8 cellular contexts compared by ENCODE assay signal in genomic region chr1:2205191-2205952, GRCh38. TPM values are rescaled to one million over a fixed set of nuclear protein-coding genes. Genes with fewer than 3 reads are reported as not detected.
DNase-seq lines count a peak whose midpoint lies in the region; ATAC-seq and TF ChIP-seq lines count a peak whose summit lies in the region.

No MANE protein-coding gene starts in this region.

- H3K36me3 ChIP-seq in A673 (ENCODE audit: insufficient read depth, low read length, poor library complexity, severe bottlenecking): no peaks in the 10 kb centered on the region
- H3K36me3 ChIP-seq in muscle layer of colon (ENCODE audit: insufficient read depth, low read length): no peaks in the 10 kb centered on the region

- H3K27me3 ChIP-seq in A673 (replicated peaks; ENCODE audit: insufficient read depth, low read depth, low read length, poor library complexity) (no peaks in the 10 kb centered on the region), muscle layer of colon (ENCODE audit: control insufficient read depth in 1 of 2, insufficient read depth in 2 of 2, low read length in 2 of 2) (no peaks in the 10 kb centered on the region)

- TF ChIP-seq POLR2A in erythroblast (IDR thresholded peaks at IDR 0.05; ENCODE audit: low read length): peak; percentile 18

- peak; percentile 35 for ATAC-seq in GM18858 (IDR thresholded peaks at IDR 0.05; ENCODE audit: unreplicated experiment)
- ATAC-seq in HG03135 (IDR thresholded peaks at IDR 0.05; ENCODE audit: unreplicated experiment): peak; percentile 69
- ATAC-seq in stimulated activated effector memory CD8-positive, alpha-beta T cell treated with anti-CD3 and anti-CD28 coated beads, Interleukin-12 subunit alpha, Interleukin-12 subunit beta, amount 100 ng/mL, for 72 hours: peak; percentile 80

- DNase-seq in A673 (ENCODE audit: low spot score): peak; percentile 93
- peak; percentile 68 for DNase-seq in NCI-H82 treated with DMSO at 0.1 percent for 48 hours (lab: John Stamatoyannopoulos, UW; ENCODE audit: unreplicated experiment)
- peak; percentile 85 for DNase-seq in activated T-cell treated with anti-CD3 and anti-CD28 coated beads for 24 hours (ENCODE audit: low read depth)
- peak; percentile 93 to 95 for DNase-seq in erythroblast (lab: John Stamatoyannopoulos, UW)
- DNase-seq in stimulated activated effector memory CD8-positive, alpha-beta T cell treated with anti-CD3 and anti-CD28 coated beads, Interleukin-12 subunit alpha, Interleukin-12 subunit beta, amount 100 ng/mL, for 72 hours (ENCODE audit: low spot score in 2 of 2): peak; percentile 88 to 96

- H3K9ac ChIP-seq in muscle layer of colon (ENCODE audit: low read length): no peak overlapping the region

- BruUV-seq in A673 (replicated peaks; lab: Mats Ljungman, UMichigan): no TSS peak

- H3K27ac Mint-ChIP-seq in stimulated activated effector memory CD8-positive, alpha-beta T cell treated with anti-CD3 and anti-CD28 coated beads, Interleukin-12 subunit alpha, Interleukin-12 subunit beta, amount 100 ng/mL, for 72 hours: no peak overlapping the region

- no peaks in the 10 kb centered on the region for H3K36me3 Mint-ChIP-seq in stimulated activated effector memory CD8-positive, alpha-beta T cell treated with anti-CD3 and anti-CD28 coated beads, Interleukin-12 subunit alpha, Interleukin-12 subunit beta, amount 100 ng/mL, for 72 hours

- TF ChIP-seq CTCF in A673 (conservative IDR thresholded peaks at IDR 0.05; ENCODE audit: low read depth, low read length): 0 out of 2 replicates have a peak, but pooled peaks have one; percentile 12

- no peaks in the 10 kb centered on the region for H3K9me3 Mint-ChIP-seq in stimulated activated effector memory CD8-positive, alpha-beta T cell treated with anti-CD3 and anti-CD28 coated beads, Interleukin-12 subunit alpha, Interleukin-12 subunit beta, amount 100 ng/mL, for 72 hours

- intact Hi-C loops in A673 (cut with micrococcal nuclease; ENCODE audit: unreplicated experiment): no loop called here

- POLR2A ChIA-PET in A673 (lab: Charles Lee; ENCODE audit: low non-redundant PET): interaction anchor here (1.5 kb wide), 1 partner anchor 10 kb away, joined by 13 read pairs; the partner anchor contains the start of gene FAAP20

- H3K4me3 Mint-ChIP-seq in stimulated activated effector memory CD8-positive, alpha-beta T cell treated with anti-CD3 and anti-CD28 coated beads, Interleukin-12 subunit alpha, Interleukin-12 subunit beta, amount 100 ng/mL, for 72 hours: peak overlapping the region; percentile 55

- CTCF ChIA-PET in A673 (lab: Charles Lee): interaction anchor here (0.6 to 0.9 kb wide), 2 partner anchors 11 to 176 kb away, joined by 3 to 7 read pairs; partner anchors contain the start of gene FAAP20

- H3K4me1 Mint-ChIP-seq in stimulated activated effector memory CD8-positive, alpha-beta T cell treated with anti-CD3 and anti-CD28 coated beads, Interleukin-12 subunit alpha, Interleukin-12 subunit beta, amount 100 ng/mL, for 72 hours: no peaks in the 10 kb centered on the region

- H3K27ac ChIP-seq in A673 (ENCODE audit: low read depth, low read length, poor library complexity, severe bottlenecking): peak overlapping the region; percentile 83
- peak overlapping the region; percentile 86 for H3K27ac ChIP-seq in muscle layer of colon (ENCODE audit: low read depth, low read length)

- H3K9me3 ChIP-seq in A673 (ENCODE audit: low read depth, low read length, poor library complexity, severe bottlenecking) (no peaks in the 10 kb centered on the region), muscle layer of colon (ENCODE audit: low read length) (no peaks in the 10 kb centered on the region)

- H3K4me3 ChIP-seq in A673 (ENCODE audit: low read depth, low read length, poor library complexity, severe bottlenecking) (peak overlapping the region; percentile 55), muscle layer of colon (ENCODE audit: low read depth in 1 of 2, low read length in 2 of 2) (peak overlapping the region; percentile 14 to 42)

- H3K4me1 ChIP-seq in A673 (ENCODE audit: insufficient read depth, low read length, poor library complexity, severe bottlenecking) (peaks cover 19% of the 10 kb centered on the region), muscle layer of colon (ENCODE audit: insufficient read depth, low read length) (peaks cover 41% of the 10 kb centered on the region)

RNA-seq across cellular contexts. Expression of gene FAAP20, which starts 10.8 kb away (rescaled TPM):
- 114 and 119 TPM in 2 replicates for total RNA-seq in A673 (2021)

RNA-seq across cellular contexts. Expression of gene SKI, which starts 22.7 kb away (rescaled TPM):
- total RNA-seq in A673 (2021): 84.9 and 88.1 TPM in 2 replicates

Comparison
In these comparisons a context has a peak if more than half of its experiments do, and no peak if none do; other contexts are left out.
1. Peak in every context shown above with its lines: DNase-seq, ATAC-seq, H3K4me3 ChIP-seq and H3K27ac ChIP-seq.